In the genomic region with DNA sequence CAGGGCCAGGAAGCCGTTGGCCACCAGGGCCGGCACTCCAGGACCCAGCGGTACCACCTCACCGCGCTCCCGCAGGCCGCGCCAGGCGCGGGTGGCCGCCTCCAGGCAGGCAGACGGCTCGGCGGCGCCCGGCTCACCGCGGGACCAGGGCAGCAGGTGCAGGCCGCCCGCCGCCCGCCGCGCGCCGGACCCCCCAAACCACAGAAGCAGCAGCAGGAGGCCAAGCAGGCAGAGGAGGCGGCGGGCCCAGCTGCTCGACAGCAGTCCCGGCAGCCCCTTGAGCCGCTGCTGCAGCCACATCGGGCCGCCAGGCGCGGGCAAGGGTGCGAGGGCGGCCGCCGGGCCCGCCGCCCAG, we compare ENCODE assay signal across 8 cellular contexts. TPM values are rescaled to one million over a fixed set of nuclear protein-coding genes. Genes with fewer than 3 reads are reported as not detected.
DNase-seq lines count a peak whose midpoint lies in the region; ATAC-seq and TF ChIP-seq lines count a peak whose summit lies in the region.

No MANE protein-coding gene starts in this region.

- H3K79me2 ChIP-seq in ACC112 (ENCODE audit: control insufficient read depth, insufficient read depth, low read length, unreplicated experiment) = peaks cover 31% of the 10 kb centered on the region
- peaks cover 27% of the 10 kb centered on the region for H3K79me2 ChIP-seq in neural progenitor cell (ENCODE audit: low read depth)

- no peak overlapping the region for H2AFZ ChIP-seq in ACC112 (ENCODE audit: low read length, unreplicated experiment)
- H2AFZ ChIP-seq in neural progenitor cell (replicated peaks) = no peak overlapping the region

- no peaks in the 10 kb centered on the region for H3K27me3 Mint-ChIP-seq in IgD-negative memory B cell
- peaks cover 2% of the 10 kb centered on the region for H3K27me3 Mint-ChIP-seq in neural progenitor cell (ENCODE audit: insufficient read depth, low read depth)
- peaks cover 20% of the 10 kb centered on the region for H3K27me3 Mint-ChIP-seq in endothelial cell (ENCODE audit: unreplicated experiment)

- H3K9me3 Mint-ChIP-seq in IgD-negative memory B cell = no peaks in the 10 kb centered on the region
- no peaks in the 10 kb centered on the region for H3K9me3 Mint-ChIP-seq in neural progenitor cell
- H3K9me3 Mint-ChIP-seq in endothelial cell (ENCODE audit: unreplicated experiment) = no peaks in the 10 kb centered on the region

- H3K36me3 ChIP-seq in ACC112 (ENCODE audit: insufficient read depth, low read length) = no peaks in the 10 kb centered on the region
- peaks cover 5% of the 10 kb centered on the region for H3K36me3 ChIP-seq in ectodermal cell (ENCODE audit: control insufficient read depth, insufficient read depth, low read length)
- no peaks in the 10 kb centered on the region for H3K36me3 ChIP-seq in neural progenitor cell

- H3K4me3 ChIP-seq in ACC112 (ENCODE audit: low read depth, low read length) = peak overlapping the region; percentile 70
- H3K4me3 ChIP-seq in ectodermal cell (ENCODE audit: insufficient read depth, low read depth, low read length) = peak overlapping the region; percentile 46
- peak overlapping the region; percentile 61 for H3K4me3 ChIP-seq in neural progenitor cell

- no peak overlapping the region for H3K27ac ChIP-seq in ACC112 (ENCODE audit: low read depth, low read length)
- H3K27ac ChIP-seq in ectodermal cell (ENCODE audit: insufficient read depth, low read depth, low read length, poor library complexity, severe bottlenecking) = no peak overlapping the region
- no peak overlapping the region for H3K27ac ChIP-seq in neural progenitor cell

- H3K27ac Mint-ChIP-seq in IgD-negative memory B cell (peak overlapping the region in 2 of 3 donors; percentile 73 to 92), neural progenitor cell (no peak overlapping the region), endothelial cell (ENCODE audit: unreplicated experiment) (no peak overlapping the region)

- H3K36me3 Mint-ChIP-seq in IgD-negative memory B cell = peaks cover 2% of the 10 kb centered on the region
- peaks cover 11% of the 10 kb centered on the region for H3K36me3 Mint-ChIP-seq in neural progenitor cell
- peaks cover 18% of the 10 kb centered on the region for H3K36me3 Mint-ChIP-seq in endothelial cell (ENCODE audit: low read depth, unreplicated experiment)

- H3K27me3 ChIP-seq in ACC112 (ENCODE audit: insufficient read depth, low read length) (no peaks in the 10 kb centered on the region), ectodermal cell (ENCODE audit: control insufficient read depth, insufficient read depth, low read length, poor library complexity, severe bottlenecking) (no peaks in the 10 kb centered on the region), neural progenitor cell (no peaks in the 10 kb centered on the region)

- TF ChIP-seq CTCF in neural progenitor cell (IDR thresholded peaks at IDR 0.05) (no peak), endothelial cell (IDR thresholded peaks at IDR 0.05; ENCODE audit: unreplicated experiment) (no peak)

- H3K4me1 ChIP-seq in ACC112 (ENCODE audit: control insufficient read depth, insufficient read depth, low read length, unreplicated experiment) (peaks cover 31% of the 10 kb centered on the region), ectodermal cell (ENCODE audit: control insufficient read depth, insufficient read depth, low read length) (peaks cover 13% of the 10 kb centered on the region), neural progenitor cell (peaks cover 23% of the 10 kb centered on the region)

- WGBS in ectodermal cell, 2 experiments = 0 to 1% methylated on average over 41 of the region's 41 CpGs

- peak overlapping the region; percentile 94 for H3K4me2 ChIP-seq in neural progenitor cell

- DNase-seq in neural progenitor cell (ENCODE audit: low spot score) = no peak
- no peak for DNase-seq in NCI-H187 treated with DMSO at 0.1 percent for 48 hours (lab: John Stamatoyannopoulos, UW)
- DNase-seq in endothelial cell (ENCODE audit: low spot score) = no peak
- no peak for DNase-seq in activated CD4-positive, CD25-positive, alpha-beta regulatory T cell treated with anti-CD3 and anti-CD28 coated beads, Interleukin-2, amount 50 U/mL, for 72 hours

- H3K9me3 ChIP-seq in ectodermal cell (ENCODE audit: control insufficient read depth, low read length) (no peaks in the 10 kb centered on the region), neural progenitor cell (ENCODE audit: low read depth) (no peaks in the 10 kb centered on the region)

- peak; percentile 5 for ATAC-seq in GM19463 (IDR thresholded peaks at IDR 0.05; ENCODE audit: unreplicated experiment)

- peaks cover 36% of the 10 kb centered on the region for H4K20me1 ChIP-seq in neural progenitor cell (ENCODE audit: low read depth)

- H3F3A ChIP-seq in neural progenitor cell (ENCODE audit: low read depth) = peaks cover 18% of the 10 kb centered on the region

- H3K4me3 Mint-ChIP-seq in IgD-negative memory B cell (peak overlapping the region in 1 of 4 donors; percentile 93), neural progenitor cell (no peak overlapping the region), endothelial cell (ENCODE audit: unreplicated experiment) (no peak overlapping the region)

- H3K4me1 Mint-ChIP-seq in IgD-negative memory B cell (peaks cover 19 to 26% (median 23%) of the 10 kb centered on the region in 3 donors), neural progenitor cell (peaks cover 42% of the 10 kb centered on the region), endothelial cell (ENCODE audit: unreplicated experiment) (peaks cover 31% of the 10 kb centered on the region)

- H3K9ac ChIP-seq in neural progenitor cell = peak overlapping the region; percentile 55

RNA-seq across cellular contexts. Expression of a gene that starts 0.3 kb away (rescaled TPM):
- 29.7 TPM for polyA plus RNA-seq in IgD-negative memory B cell
- 36.7 TPM for polyA plus RNA-seq in ectodermal cell (2013, experiment 1 of 4)
- 35.8 TPM for polyA plus RNA-seq in ectodermal cell (2013, experiment 2 of 4)
- 31.6 TPM for polyA plus RNA-seq in ectodermal cell (2013, experiment 3 of 4)
- polyA plus RNA-seq in ectodermal cell (2013, experiment 4 of 4) = 32.0 TPM
- 17.3 and 51.9 TPM in 2 replicates for total RNA-seq in neural progenitor cell (ENCODE audit: low replicate concordance)
- total RNA-seq in endothelial cell (ENCODE audit: unreplicated experiment) = 38.0 TPM

RNA-seq across cellular contexts. Expression of a gene that starts 8.6 kb away (rescaled TPM):
- polyA plus RNA-seq in IgD-negative memory B cell = 6.5 TPM
- 70.3 TPM for polyA plus RNA-seq in ectodermal cell (2013, experiment 1 of 4)
- polyA plus RNA-seq in ectodermal cell (2013, experiment 2 of 4) = 67.5 TPM
- 48.9 TPM for polyA plus RNA-seq in ectodermal cell (2013, experiment 3 of 4)
- polyA plus RNA-seq in ectodermal cell (2013, experiment 4 of 4) = 57.5 TPM
- 27.2 and 73.5 TPM in 2 replicates for total RNA-seq in neural progenitor cell (ENCODE audit: low replicate concordance)
- 173 TPM for total RNA-seq in endothelial cell (ENCODE audit: unreplicated experiment)

RNA-seq across cellular contexts. Expression of a gene that starts 54.3 kb away (rescaled TPM):
- polyA plus RNA-seq in IgD-negative memory B cell = 31.2 TPM
- 65.3 TPM for polyA plus RNA-seq in ectodermal cell (2013, experiment 1 of 4)
- 64.5 TPM for polyA plus RNA-seq in ectodermal cell (2013, experiment 2 of 4)
- 44.3 TPM for polyA plus RNA-seq in ectodermal cell (2013, experiment 3 of 4)
- 50.1 TPM for polyA plus RNA-seq in ectodermal cell (2013, experiment 4 of 4)
- 29.6 and 41.9 TPM in 2 replicates for total RNA-seq in neural progenitor cell (ENCODE audit: low replicate concordance)
- total RNA-seq in endothelial cell (ENCODE audit: unreplicated experiment) = 59.4 TPM

Comparison
In these comparisons a context has a peak if more than half of its experiments do, and no peak if none do; other contexts are left out.
1. H3K27ac Mint-ChIP-seq: peak in IgD-negative memory B cell (2 of 3); none in neural progenitor cell (single experiment) and endothelial cell (single experiment).
2. Peak in every context shown above with its lines, with median percentiles within 50 percentile points of each other: H3K4me3 ChIP-seq.